Comparison of ENCODE assay signal across 21 cellular contexts in the genomic region with DNA sequence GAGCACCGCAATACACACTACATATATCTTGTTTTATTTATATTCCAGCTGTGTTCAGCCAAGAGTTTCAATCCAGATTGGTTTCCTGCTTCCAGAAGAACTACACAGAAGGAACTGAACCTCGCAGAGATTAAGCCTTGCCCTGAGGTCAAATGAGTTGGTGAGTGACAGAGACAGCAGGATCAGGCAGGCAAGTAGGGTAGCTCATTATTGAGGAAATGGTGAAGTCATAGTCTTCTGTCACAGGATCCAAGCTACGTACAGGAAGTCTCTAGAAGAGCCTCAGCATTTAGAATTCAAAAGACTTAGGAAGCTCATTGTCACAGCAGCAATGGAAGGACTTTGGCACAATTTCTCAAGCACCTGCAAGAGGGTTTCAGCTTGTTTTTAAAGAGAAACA.
DNase-seq lines count a peak whose midpoint lies in the region; ATAC-seq and TF ChIP-seq lines count a peak whose summit lies in the region.
"Had no signal": no experiment of that assay in that cellular context is flagged by ENCODE, and none has a peak within 500 bp of the region (broad histone marks: within the 10 kb centered on the region; RNA-seq: fewer than 3 reads in every experiment).

No MANE protein-coding gene starts in this region.

- peaks cover 6% of the 10 kb centered on the region for H3K36me3 Mint-ChIP-seq in nephron progenitor cell (ENCODE audit: low read depth)
- H3K36me3 Mint-ChIP-seq in CD8-positive, alpha-beta memory T cell, result no peaks in the 10 kb centered on the region
- no peaks in the 10 kb centered on the region for H3K36me3 Mint-ChIP-seq in naive thymus-derived CD8-positive, alpha-beta T cell

- peaks cover 30% of the 10 kb centered on the region for H3K4me1 Mint-ChIP-seq in nephron progenitor cell
- no peaks in the 10 kb centered on the region for H3K4me1 Mint-ChIP-seq in CD8-positive, alpha-beta memory T cell
- H3K4me1 Mint-ChIP-seq in naive thymus-derived CD8-positive, alpha-beta T cell, result no peaks in the 10 kb centered on the region
- H3K4me1 Mint-ChIP-seq: endodermal cell had no signal

- no peak overlapping the region for H3K4me3 Mint-ChIP-seq in nephron progenitor cell
- H3K4me3 Mint-ChIP-seq in CD8-positive, alpha-beta memory T cell, result no peak overlapping the region
- H3K4me3 Mint-ChIP-seq in naive thymus-derived CD8-positive, alpha-beta T cell, result no peak overlapping the region
- H3K4me3 Mint-ChIP-seq: activated CD8-positive, alpha-beta T cell treated with anti-CD3 and anti-CD28 coated beads, Interleukin-2, amount 10 ng/mL, durations not matched to agents 7 days and 5 days; activated T-cell treated with anti-CD3 and anti-CD28 coated beads, Interleukin-2, amount 50 U/mL, for 24 hours; endodermal cell had no signal

- H3K4me3 ChIP-seq in epithelial cell of esophagus (ENCODE audit: low read length), result no peak overlapping the region
- H3K4me3 ChIP-seq in CD8-positive, alpha-beta memory T cell (ENCODE audit: low read length), result no peak overlapping the region
- H3K4me3 ChIP-seq: right atrium auricular region, tibial artery had no signal

- CTCF ChIA-PET in CD8-positive, alpha-beta memory T cell (lab: Charles Lee), result interaction anchor here (1.0 kb wide), 1 partner anchor 9 kb away, joined by 3 read pairs; no protein-coding TSS in a partner anchor

- no peak for ATAC-seq in HG03280 (IDR thresholded peaks at IDR 0.05; ENCODE audit: unreplicated experiment)
- no peak for ATAC-seq in naive thymus-derived CD8-positive, alpha-beta T cell
- ATAC-seq: activated CD4-positive, CD25-positive, alpha-beta regulatory T cell treated with anti-CD3 and anti-CD28 coated beads, Interleukin-2, amount 50 U/mL, for 24 hours; activated CD8-positive, alpha-beta T cell treated with anti-CD3 and anti-CD28 coated beads, Interleukin-2, amount 10 ng/mL, durations not matched to agents 7 days and 5 days had no signal

- TF ChIP-seq CTCF in epithelial cell of esophagus (IDR thresholded peaks at IDR 0.05; ENCODE audit: insufficient read depth, low read depth, low read length, missing control alignments) (no peak), nephron progenitor cell (IDR thresholded peaks at IDR 0.05) (no peak)

- peaks cover 6% of the 10 kb centered on the region for H3K9me3 Mint-ChIP-seq in nephron progenitor cell
- no peaks in the 10 kb centered on the region for H3K9me3 Mint-ChIP-seq in CD8-positive, alpha-beta memory T cell
- peaks cover 0 to 6% (median 0%) of the 10 kb centered on the region in 9 donors for H3K9me3 Mint-ChIP-seq in naive thymus-derived CD8-positive, alpha-beta T cell
- H3K9me3 Mint-ChIP-seq: activated T-cell treated with anti-CD3 and anti-CD28 coated beads, Interleukin-2, amount 50 U/mL, for 24 hours had no signal

- no peaks in the 10 kb centered on the region for H3K4me1 ChIP-seq in CD8-positive, alpha-beta memory T cell (ENCODE audit: insufficient read depth, low read length)
- H3K4me1 ChIP-seq: BE2C, right atrium auricular region, tibial artery had no signal

- H3K27me3 ChIP-seq in CD8-positive, alpha-beta memory T cell (ENCODE audit: insufficient read depth, low read length, poor library complexity, severe bottlenecking), result no peaks in the 10 kb centered on the region
- H3K27me3 ChIP-seq: BE2C, right atrium auricular region, tibial artery had no signal

- POLR2A ChIA-PET in CD8-positive, alpha-beta memory T cell (lab: Charles Lee), result no interaction called here
- POLR2A ChIA-PET in naive thymus-derived CD8-positive, alpha-beta T cell (lab: Charles Lee), result no interaction called here

- H3K27ac ChIP-seq in CD8-positive, alpha-beta memory T cell (ENCODE audit: low read depth, low read length), result no peak overlapping the region
- H3K27ac ChIP-seq: right atrium auricular region, tibial artery had no signal

- no peaks in the 10 kb centered on the region for H3K9me3 ChIP-seq in CD8-positive, alpha-beta memory T cell (ENCODE audit: low read length)
- H3K9me3 ChIP-seq: BE2C, right atrium auricular region, tibial artery had no signal

- H3K27me3 Mint-ChIP-seq in nephron progenitor cell (ENCODE audit: low read depth, poor library complexity), result no peaks in the 10 kb centered on the region
- H3K27me3 Mint-ChIP-seq in CD8-positive, alpha-beta memory T cell, result peaks cover 4 to 8% of the 10 kb centered on the region in 2 donors
- peaks cover 0 to 13% (median 6%) of the 10 kb centered on the region in 5 donors for H3K27me3 Mint-ChIP-seq in naive thymus-derived CD8-positive, alpha-beta T cell

- H3K27ac Mint-ChIP-seq in nephron progenitor cell, result peak overlapping the region; percentile 63
- no peak overlapping the region for H3K27ac Mint-ChIP-seq in CD8-positive, alpha-beta memory T cell
- no peak overlapping the region for H3K27ac Mint-ChIP-seq in naive thymus-derived CD8-positive, alpha-beta T cell
- H3K27ac Mint-ChIP-seq: activated CD8-positive, alpha-beta T cell treated with anti-CD3 and anti-CD28 coated beads, Interleukin-2, amount 10 ng/mL, durations not matched to agents 7 days and 5 days; activated T-cell treated with anti-CD3 and anti-CD28 coated beads, Interleukin-2, amount 50 U/mL, for 24 hours; endodermal cell had no signal

- DNase-seq in HPDE6-E6E7 (ENCODE audit: extremely low spot score) (peak; percentile 23), NCI-H2029 treated with DMSO at 0.1 percent for 48 hours (lab: John Stamatoyannopoulos, UW) (peak; percentile 73), epithelial cell of esophagus (ENCODE audit: low read depth) (peak; percentile 88), nephron progenitor cell (no peak)
- no peak for DNase-seq in CD8-positive, alpha-beta memory T cell
- no peak for DNase-seq in naive thymus-derived CD8-positive, alpha-beta T cell
- DNase-seq: activated CD8-positive, alpha-beta T cell treated with anti-CD3 and anti-CD28 coated beads, Interleukin-2, amount 10 ng/mL, durations not matched to agents 7 days and 5 days; activated naive CD4-positive, alpha-beta T cell treated with anti-CD3 and anti-CD28 coated beads, Interleukin-2, amount 50 U/mL, for 16 hours; activated T-cell treated with anti-CD3 and anti-CD28 coated beads, Interleukin-2, amount 50 U/mL, for 24 hours; BE2C; endodermal cell; KG1; kidney glomerular epithelial cell; NCI-H1092 treated with DMSO at 0.1 percent for 48 hours; NCI-H2171 treated with DMSO at 0.1 percent for 48 hours; stimulated activated naive CD4-positive, alpha-beta T cell; T1000; tibial artery had no signal

- no peaks in the 10 kb centered on the region for H3K36me3 ChIP-seq in CD8-positive, alpha-beta memory T cell (ENCODE audit: insufficient read depth, low read length)
- H3K36me3 ChIP-seq: BE2C, right atrium auricular region, tibial artery had no signal

Comparison
In these comparisons a context has a peak if more than half of its experiments do, and no peak if none do; other contexts are left out.
1. DNase-seq: peak in HPDE6-E6E7 (single experiment), NCI-H2029 treated with DMSO at 0.1 percent for 48 hours (single experiment) and epithelial cell of esophagus (single experiment); none in nephron progenitor cell (single experiment), CD8-positive, alpha-beta memory T cell (0 of 5) and naive thymus-derived CD8-positive, alpha-beta T cell (0 of 10).